In the genomic region with DNA sequence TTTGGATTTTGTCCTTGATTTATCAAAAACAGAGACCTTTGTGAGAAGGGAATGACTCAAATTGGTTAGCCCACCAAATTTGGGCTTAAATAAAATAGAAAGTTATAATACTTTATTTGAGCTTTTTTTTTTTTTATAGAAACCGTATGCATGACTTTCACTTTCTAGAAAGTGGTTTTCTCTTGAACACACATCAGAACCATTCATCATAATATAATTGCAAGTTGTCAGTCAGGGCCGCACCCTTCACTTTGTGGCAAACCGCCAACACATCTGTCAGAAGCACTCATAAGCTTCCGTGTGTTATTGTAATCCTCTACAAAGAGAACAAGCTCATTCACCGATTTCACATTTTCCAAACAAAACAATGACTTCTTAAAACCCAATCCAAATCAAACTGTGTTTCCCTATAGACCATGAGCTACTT, we compare ENCODE assay signal across 1 cellular context.
TF ChIP-seq lines count a peak whose summit lies in the region.

No MANE protein-coding gene starts in this region.

TF ChIP-seq in HepG2, 621 proteins besides CTCF, POLR2A, EP300 and RAD21 (continued from another document):
- TF ChIP-seq, protein P1, sequence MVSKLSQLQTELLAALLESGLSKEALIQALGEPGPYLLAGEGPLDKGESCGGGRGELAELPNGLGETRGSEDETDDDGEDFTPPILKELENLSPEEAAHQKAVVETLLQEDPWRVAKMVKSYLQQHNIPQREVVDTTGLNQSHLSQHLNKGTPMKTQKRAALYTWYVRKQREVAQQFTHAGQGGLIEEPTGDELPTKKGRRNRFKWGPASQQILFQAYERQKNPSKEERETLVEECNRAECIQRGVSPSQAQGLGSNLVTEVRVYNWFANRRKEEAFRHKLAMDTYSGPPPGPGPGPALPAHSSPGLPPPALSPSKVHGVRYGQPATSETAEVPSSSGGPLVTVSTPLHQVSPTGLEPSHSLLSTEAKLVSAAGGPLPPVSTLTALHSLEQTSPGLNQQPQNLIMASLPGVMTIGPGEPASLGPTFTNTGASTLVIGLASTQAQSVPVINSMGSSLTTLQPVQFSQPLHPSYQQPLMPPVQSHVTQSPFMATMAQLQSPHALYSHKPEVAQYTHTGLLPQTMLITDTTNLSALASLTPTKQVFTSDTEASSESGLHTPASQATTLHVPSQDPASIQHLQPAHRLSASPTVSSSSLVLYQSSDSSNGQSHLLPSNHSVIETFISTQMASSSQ (IDR thresholded peaks at IDR 0.05; ENCODE audit: low read depth): no peak
- TF ChIP-seq, protein P1 (CRISPR knock-in tag; IDR thresholded peaks at IDR 0.05; ENCODE audit: borderline replicate concordance): no peak
- TF ChIP-seq FOXC1 (CRISPR knock-in tag; IDR thresholded peaks at IDR 0.05; ENCODE audit: borderline replicate concordance): no peak
- TF ChIP-seq NFE2L2 (IDR thresholded peaks at IDR 0.05; ENCODE audit: low read length): no peak
- no peak for TF ChIP-seq ZNF557 (CRISPR knock-in tag; IDR thresholded peaks at IDR 0.05)
- TF ChIP-seq RBAK (CRISPR knock-in tag; IDR thresholded peaks at IDR 0.05): no peak
- TF ChIP-seq, protein P2, sequence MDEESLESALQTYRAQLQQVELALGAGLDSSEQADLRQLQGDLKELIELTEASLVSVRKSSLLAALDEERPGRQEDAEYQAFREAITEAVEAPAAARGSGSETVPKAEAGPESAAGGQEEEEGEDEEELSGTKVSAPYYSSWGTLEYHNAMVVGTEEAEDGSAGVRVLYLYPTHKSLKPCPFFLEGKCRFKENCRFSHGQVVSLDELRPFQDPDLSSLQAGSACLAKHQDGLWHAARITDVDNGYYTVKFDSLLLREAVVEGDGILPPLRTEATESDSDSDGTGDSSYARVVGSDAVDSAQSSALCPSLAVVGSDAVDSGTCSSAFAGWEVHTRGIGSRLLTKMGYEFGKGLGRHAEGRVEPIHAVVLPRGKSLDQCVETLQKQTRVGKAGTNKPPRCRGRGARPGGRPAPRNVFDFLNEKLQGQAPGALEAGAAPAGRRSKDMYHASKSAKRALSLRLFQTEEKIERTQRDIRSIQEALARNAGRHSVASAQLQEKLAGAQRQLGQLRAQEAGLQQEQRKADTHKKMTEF (CRISPR knock-in tag; IDR thresholded peaks at IDR 0.05): no peak
- TF ChIP-seq ZNF761 (CRISPR knock-in tag; conservative IDR thresholded peaks at IDR 0.05): no peak
- no peak for TF ChIP-seq HNRNPLL (IDR thresholded peaks at IDR 0.05; ENCODE audit: low read depth, low read length, poor library complexity, severe bottlenecking)
- TF ChIP-seq ZBTB38 (CRISPR knock-in tag; IDR thresholded peaks at IDR 0.05): no peak
- TF ChIP-seq ZNF292 (CRISPR knock-in tag; IDR thresholded peaks at IDR 0.05; ENCODE audit: borderline replicate concordance, low read depth): no peak
- TF ChIP-seq, protein P3, sequence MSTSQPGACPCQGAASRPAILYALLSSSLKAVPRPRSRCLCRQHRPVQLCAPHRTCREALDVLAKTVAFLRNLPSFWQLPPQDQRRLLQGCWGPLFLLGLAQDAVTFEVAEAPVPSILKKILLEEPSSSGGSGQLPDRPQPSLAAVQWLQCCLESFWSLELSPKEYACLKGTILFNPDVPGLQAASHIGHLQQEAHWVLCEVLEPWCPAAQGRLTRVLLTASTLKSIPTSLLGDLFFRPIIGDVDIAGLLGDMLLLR (CRISPR knock-in tag; IDR thresholded peaks at IDR 0.05): no peak
